In the genomic region with DNA sequence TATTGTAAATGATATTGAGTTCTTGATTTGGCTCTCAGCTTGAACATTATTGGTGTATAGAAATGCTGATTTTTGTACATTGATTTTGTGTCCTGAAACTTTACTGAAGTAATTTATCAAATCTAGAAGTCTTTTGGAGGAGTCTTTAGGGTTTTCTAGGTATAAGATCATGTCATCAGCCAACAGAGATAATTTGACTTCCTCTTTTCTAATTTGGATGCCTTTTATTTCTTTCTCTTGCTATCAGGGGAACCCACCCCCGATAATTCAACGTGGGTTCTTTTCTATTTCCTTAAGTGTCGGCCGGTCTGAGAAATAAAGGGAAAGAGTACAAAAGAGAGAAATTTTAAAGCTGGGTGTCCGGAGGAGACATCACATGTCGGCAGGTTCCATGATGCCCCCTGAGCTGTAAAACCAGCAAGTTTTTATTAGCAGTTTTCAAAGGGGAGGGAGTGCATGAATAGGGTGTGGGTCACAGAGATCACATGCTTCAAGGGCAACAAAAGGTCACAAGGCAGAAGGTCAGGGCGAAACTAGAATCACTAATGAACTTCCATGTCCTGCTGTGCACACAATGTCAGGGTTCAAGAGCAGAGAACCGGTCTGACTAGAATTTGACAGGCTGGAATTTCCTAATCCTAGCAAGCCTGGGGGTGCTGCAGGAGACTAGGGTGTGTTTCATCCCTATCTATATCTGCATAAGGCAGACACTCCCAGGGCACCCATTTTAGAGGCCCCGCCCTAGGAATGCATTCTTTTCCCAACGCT, we compare ENCODE assay signal across 1 cellular context.
A peak's percentile ranks its signal among the peaks of the same experiment; 100 is the strongest.
TF ChIP-seq lines count a peak whose summit lies in the region.

No MANE protein-coding gene starts in this region.

TF ChIP-seq in GM12878, 131 proteins besides CTCF, POLR2A, EP300 and RAD21:
- TF ChIP-seq NR2F1 (conservative IDR thresholded peaks at IDR 0.05): 0 out of 2 replicates have a peak, but pooled peaks have one; percentile 17
- peak; percentile 77; the same call in 1 of the 2 replicates for TF ChIP-seq SPI1 (IDR thresholded peaks at IDR 0.05; ENCODE audit: borderline replicate concordance, insufficient read depth, low read depth, low read length)
